In the genomic region with DNA sequence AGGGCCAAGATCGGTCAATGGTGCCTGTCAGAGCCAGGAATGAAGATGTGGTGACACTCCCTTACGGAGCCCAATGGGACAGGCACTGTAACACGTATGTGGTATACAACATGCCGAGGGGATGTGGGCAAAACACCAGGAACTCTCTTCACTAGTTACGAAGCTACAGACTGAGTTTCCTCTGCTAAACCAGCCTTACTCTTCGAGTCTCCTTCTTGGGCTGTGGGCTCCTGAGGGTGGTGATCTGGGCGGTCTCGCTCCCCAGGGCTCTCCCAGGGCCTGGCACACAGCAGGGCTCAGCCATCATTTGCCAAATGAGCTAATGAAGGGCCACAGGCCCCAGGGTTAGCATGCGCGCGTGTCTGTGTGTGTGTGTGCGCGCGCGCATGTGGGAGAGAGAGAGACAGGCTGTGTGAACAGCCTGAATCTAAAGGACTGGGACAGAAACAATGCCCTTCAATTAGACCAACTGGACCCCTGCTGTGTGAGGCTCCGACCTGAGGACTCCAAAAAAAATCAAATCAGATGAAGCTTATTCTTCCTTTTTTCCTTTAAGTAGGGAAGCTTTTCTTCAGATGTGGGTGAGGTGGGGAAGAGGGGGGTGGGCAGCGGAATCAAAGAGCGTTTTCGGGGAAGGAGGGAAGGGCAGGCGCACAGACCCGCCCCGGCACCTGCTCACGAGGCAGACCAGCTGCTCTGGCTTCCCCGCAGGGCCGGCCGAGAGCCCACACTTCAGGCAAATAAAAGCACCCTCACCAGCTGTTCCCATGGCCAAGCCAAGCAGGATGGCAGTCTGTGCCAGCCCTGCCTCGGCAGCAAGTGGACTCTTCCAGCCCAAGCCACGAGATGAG, we compare ENCODE assay signal across 9 cellular contexts. TPM values are rescaled to one million over a fixed set of nuclear protein-coding genes. Genes with fewer than 3 reads are reported as not detected.
DNase-seq lines count a peak whose midpoint lies in the region; ATAC-seq and TF ChIP-seq lines count a peak whose summit lies in the region.
"Had no signal": no experiment of that assay in that cellular context is flagged by ENCODE, and none has a peak within 500 bp of the region (broad histone marks: within the 10 kb centered on the region; RNA-seq: fewer than 3 reads in every experiment).

No MANE protein-coding gene starts in this region.

- TF ChIP-seq CTCF in DOHH2 (IDR thresholded peaks at IDR 0.05; ENCODE audit: low read depth, low read length, poor library complexity, severe bottlenecking) (no peak), nephron (IDR thresholded peaks at IDR 0.05; ENCODE audit: unreplicated experiment in 3 of 3) (no peak), uterus (IDR thresholded peaks at IDR 0.05) (no peak)
- no peak for TF ChIP-seq CTCF in activated CD8-positive, alpha-beta T cell treated with anti-CD3 and anti-CD28 coated beads for 36 hours (IDR thresholded peaks at IDR 0.05)

- peak overlapping the region; percentile 91 for H3K4me2 ChIP-seq in DOHH2 (ENCODE audit: low read length)

- H3K4me3 Mint-ChIP-seq in activated CD8-positive, alpha-beta T cell treated with anti-CD3 and anti-CD28 coated beads for 36 hours = peak overlapping the region; percentile 49
- peak overlapping the region in 1 of 3 experiments; percentile 62 for H3K4me3 Mint-ChIP-seq in nephron

- H3K9me3 Mint-ChIP-seq in activated CD8-positive, alpha-beta T cell treated with anti-CD3 and anti-CD28 coated beads for 36 hours = no peaks in the 10 kb centered on the region
- H3K9me3 Mint-ChIP-seq in nephron = no peaks in the 10 kb centered on the region

- H3K27ac ChIP-seq in DOHH2 (ENCODE audit: low read depth, low read length) (peak overlapping the region; percentile 87), uterus (no peak overlapping the region)
- H3K27ac ChIP-seq: ascending aorta had no signal

- H3F3A ChIP-seq in DOHH2 (ENCODE audit: control insufficient read depth, insufficient read depth) = peaks cover 19% of the 10 kb centered on the region

- no peak for TF ChIP-seq POLR2A in uterus (IDR thresholded peaks at IDR 0.05)

- ATAC-seq in activated CD8-positive, alpha-beta T cell treated with anti-CD3 and anti-CD28 coated beads for 36 hours = no peak
- ATAC-seq in GM19463 (IDR thresholded peaks at IDR 0.05; ENCODE audit: unreplicated experiment) = no peak

- H3K36me3 Mint-ChIP-seq in activated CD8-positive, alpha-beta T cell treated with anti-CD3 and anti-CD28 coated beads for 36 hours (ENCODE audit: low read depth) = peaks cover 24% of the 10 kb centered on the region
- H3K36me3 Mint-ChIP-seq in nephron (ENCODE audit: low read depth) = no peaks in the 10 kb centered on the region

- peak overlapping the region; percentile 90 for H3K27ac Mint-ChIP-seq in activated CD8-positive, alpha-beta T cell treated with anti-CD3 and anti-CD28 coated beads for 36 hours
- peak overlapping the region in 2 of 3 experiments; percentile 70 to 79 for H3K27ac Mint-ChIP-seq in nephron

- H3K79me2 ChIP-seq in DOHH2 (ENCODE audit: control insufficient read depth, low read length) = peaks cover 100% of the 10 kb centered on the region

- H4K20me1 ChIP-seq in DOHH2 (ENCODE audit: control insufficient read depth, insufficient read depth, low read depth, low read length) = peaks cover 52% of the 10 kb centered on the region

- POLR2A ChIA-PET in activated CD8-positive, alpha-beta T cell treated with anti-CD3 and anti-CD28 coated beads for 36 hours (lab: Charles Lee) = interaction anchor here (0.5 to 12.8 kb wide), 14 partner anchors 11 to 57 kb away, joined by 3 to 167 read pairs (median 7); a partner anchor contains a TSS

- H3K9me2 ChIP-seq in DOHH2 (replicated peaks; ENCODE audit: control insufficient read depth, low read length) = no peaks in the 10 kb centered on the region

- H3K36me3 ChIP-seq in DOHH2 (ENCODE audit: control insufficient read depth, low read length) (peaks cover 85% of the 10 kb centered on the region), uterus (no peaks in the 10 kb centered on the region)
- H3K36me3 ChIP-seq: ascending aorta had no signal

- CTCF ChIA-PET in activated CD8-positive, alpha-beta T cell treated with anti-CD3 and anti-CD28 coated beads for 36 hours (lab: Charles Lee) = interaction anchor here (0.8 to 11.1 kb wide), 9 partner anchors 10 to 58 kb away, joined by 3 to 88 read pairs (median 10); a partner anchor contains a TSS

- H3K27me3 ChIP-seq in DOHH2 (ENCODE audit: control insufficient read depth, low read length) = no peaks in the 10 kb centered on the region
- no peaks in the 10 kb centered on the region for H3K27me3 ChIP-seq in uterus
- H3K27me3 ChIP-seq: ascending aorta had no signal

- peak overlapping the region; percentile 66 for H3K4me3 ChIP-seq in DOHH2 (ENCODE audit: low read length)
- H3K4me3 ChIP-seq in uterus = no peak overlapping the region
- H3K4me3 ChIP-seq: ascending aorta had no signal

- intact Hi-C loops in activated CD8-positive, alpha-beta T cell treated with anti-CD3 and anti-CD28 coated beads for 36 hours (cut with micrococcal nuclease) = loop anchor here (2.0 to 5.0 kb wide), 2 partner anchors 24 to 42 kb away; a partner anchor contains a TSS
- intact Hi-C loops in uterus (cut with DNase I; ENCODE audit: low total_unique reads) = no loop called here

- no peaks in the 10 kb centered on the region for H3K27me3 Mint-ChIP-seq in activated CD8-positive, alpha-beta T cell treated with anti-CD3 and anti-CD28 coated beads for 36 hours
- peaks cover 21% of the 10 kb centered on the region for H3K27me3 Mint-ChIP-seq in nephron (ENCODE audit: low read depth)

- DNase-seq in NCI-H2107 (lab: John Stamatoyannopoulos, UW) (peak; percentile 62), uterus (no peak), DMS114 treated with DMSO at 0.1 percent for 48 hours (lab: John Stamatoyannopoulos, UW; ENCODE audit: unreplicated experiment) (no peak)
- no peak for DNase-seq in activated CD8-positive, alpha-beta T cell treated with anti-CD3 and anti-CD28 coated beads for 36 hours
- no peak for DNase-seq in stimulated activated CD4-positive, alpha-beta T cell treated with anti-CD3 and anti-CD28 coated beads, Interleukin-4, amount 100 ng/mL, for 1 hour

- no peaks in the 10 kb centered on the region for H3K9me3 ChIP-seq in DOHH2 (ENCODE audit: control insufficient read depth, insufficient read depth, low read length)
- H3K9me3 ChIP-seq in uterus = no peaks in the 10 kb centered on the region
- H3K9me3 ChIP-seq: ascending aorta had no signal

- H3K4me1 ChIP-seq in DOHH2 (ENCODE audit: control insufficient read depth, low read length) = peaks cover 99% of the 10 kb centered on the region
- H3K4me1 ChIP-seq in uterus = peaks cover 0 to 6% of the 10 kb centered on the region in 2 donors
- H3K4me1 ChIP-seq: ascending aorta had no signal

- H3K4me1 Mint-ChIP-seq in activated CD8-positive, alpha-beta T cell treated with anti-CD3 and anti-CD28 coated beads for 36 hours (ENCODE audit: low read depth) = peaks cover 100% of the 10 kb centered on the region
- peaks cover 81% of the 10 kb centered on the region for H3K4me1 Mint-ChIP-seq in nephron

RNA-seq across cellular contexts. Expression of a gene that starts 42.5 kb away (rescaled TPM):
- total RNA-seq in activated CD8-positive, alpha-beta T cell treated with anti-CD3 and anti-CD28 coated beads for 36 hours = 10 to 100 TPM; 83.6 to 87.8 TPM
- total RNA-seq in uterus = 10 to 100 TPM in 2 of 4 donors, 1 to 10 TPM in 2; 3.2 to 32.7 (median 11.0) TPM
